Comparison of ENCODE assay signal across 8 cellular contexts in genomic region chr1:13749543-13750307, GRCh38. TPM values are rescaled to one million over a fixed set of nuclear protein-coding genes. Genes with fewer than 3 reads are reported as not detected.
A peak's percentile ranks its signal among the peaks of the same experiment; 100 is the strongest.
DNase-seq lines count a peak whose midpoint lies in the region; ATAC-seq and TF ChIP-seq lines count a peak whose summit lies in the region.

No MANE protein-coding gene starts in this region.

- intact Hi-C loops in PC-3 (cut with micrococcal nuclease) = loop anchor here (5.0 kb wide), 1 partner anchor 48 kb away; no protein-coding TSS in a partner anchor
- intact Hi-C loops in right cardiac atrium (cut with DNase I) = no loop called here
- intact Hi-C loops in gastrocnemius medialis (cut with DNase I; ENCODE audit: low total_unique reads) = loop anchor here (2.0 to 5.0 kb wide), 2 partner anchors 43 to 47 kb away; partner anchors contain the start of gene PRDM2

- TF ChIP-seq CTCF in PC-3 (conservative IDR thresholded peaks at IDR 0.05; ENCODE audit: low read depth, low read length) (no peak), gastrocnemius medialis (IDR thresholded peaks at IDR 0.05 in 4 of 5, conservative IDR thresholded peaks at IDR 0.05 in 1 of 5) (no peak)

- H3K9me2 ChIP-seq in PC-3 (replicated peaks; ENCODE audit: low read length) = no peaks in the 10 kb centered on the region

- in situ Hi-C loops in gastrocnemius medialis (cut with MboI; ENCODE audit: low sequenced_read_pairs in 4 of 4) = loop anchor here in 1 of 4 donors (10.0 kb wide), 1 partner anchor 55 kb away; no protein-coding TSS in a partner anchor

- peaks cover 13% of the 10 kb centered on the region for H3K36me3 Mint-ChIP-seq in activated naive CD8-positive, alpha-beta T cell treated with anti-CD3 and anti-CD28 coated beads, Interleukin-2, amount 10 ng/mL, durations not matched to agents 7 days and 5 days

- ATAC-seq in HG02973 (IDR thresholded peaks at IDR 0.05; ENCODE audit: unreplicated experiment) (peak; percentile 5), PC-3 (peak; percentile 50), right cardiac atrium (peak; percentile 61 to 62), gastrocnemius medialis (peak; percentile 46 to 69)
- peak; percentile 31 for ATAC-seq in activated naive CD8-positive, alpha-beta T cell treated with anti-CD3 and anti-CD28 coated beads, Interleukin-2, amount 10 ng/mL, durations not matched to agents 7 days and 5 days (ENCODE audit: low read depth)

- no peaks in the 10 kb centered on the region for H3K27me3 Mint-ChIP-seq in activated naive CD8-positive, alpha-beta T cell treated with anti-CD3 and anti-CD28 coated beads, Interleukin-2, amount 10 ng/mL, durations not matched to agents 7 days and 5 days

- H4K20me1 ChIP-seq in PC-3 (ENCODE audit: low read length) = peaks cover 39% of the 10 kb centered on the region

- no peaks in the 10 kb centered on the region for H3F3A ChIP-seq in PC-3 (ENCODE audit: low read length, unreplicated experiment)

- WGBS in right cardiac atrium = under 1% methylated on average over 81 of the region's 81 CpGs

- peak overlapping the region; percentile 87 for H3K27ac Mint-ChIP-seq in activated naive CD8-positive, alpha-beta T cell treated with anti-CD3 and anti-CD28 coated beads, Interleukin-2, amount 10 ng/mL, durations not matched to agents 7 days and 5 days

- POLR2A ChIA-PET in PC-3 (lab: Charles Lee; ENCODE audit: unreplicated experiment) = interaction anchor here (0.6 to 1.0 kb wide), 4 partner anchors 8 to 1133 kb away, joined by 4 to 21 read pairs (median 4); no protein-coding TSS in a partner anchor
- POLR2A ChIA-PET in activated naive CD8-positive, alpha-beta T cell treated with anti-CD3 and anti-CD28 coated beads, Interleukin-2, amount 10 ng/mL, durations not matched to agents 7 days and 5 days (lab: Charles Lee) = interaction anchor here (0.6 to 1.6 kb wide), 19 partner anchors 8 to 1340 kb away, joined by 3 to 88 read pairs (median 5); partner anchors contain the start of gene PRDM2

- BruUV-seq in PC-3 (replicated peaks; lab: Mats Ljungman, UMichigan) = no TSS peak

- H3K36me3 ChIP-seq in PC-3 (ENCODE audit: low read depth, low read length) (no peaks in the 10 kb centered on the region), gastrocnemius medialis (no peaks in the 10 kb centered on the region)

- peak overlapping the region; percentile 99 for H3K4me3 Mint-ChIP-seq in activated naive CD8-positive, alpha-beta T cell treated with anti-CD3 and anti-CD28 coated beads, Interleukin-2, amount 10 ng/mL, durations not matched to agents 7 days and 5 days

- CTCF ChIA-PET in PC-3 (lab: Charles Lee) = interaction anchor here (0.5 to 0.9 kb wide), 4 partner anchors 8 to 1551 kb away, joined by 3 to 6 read pairs (median 4); no protein-coding TSS in a partner anchor

- peaks cover 43% of the 10 kb centered on the region for H3K4me1 Mint-ChIP-seq in activated naive CD8-positive, alpha-beta T cell treated with anti-CD3 and anti-CD28 coated beads, Interleukin-2, amount 10 ng/mL, durations not matched to agents 7 days and 5 days

- peak overlapping the region; percentile 89 for H3K4me2 ChIP-seq in PC-3 (ENCODE audit: low read length)

- peaks cover 53% of the 10 kb centered on the region for H3K79me2 ChIP-seq in PC-3 (ENCODE audit: low read length)

- H3K9ac ChIP-seq in PC-3 (ENCODE audit: low read length) = peak overlapping the region; percentile 81

- no peak for TF ChIP-seq POLR2A in gastrocnemius medialis (IDR thresholded peaks at IDR 0.05)

- peaks cover 24% of the 10 kb centered on the region for H3K4me1 ChIP-seq in PC-3 (ENCODE audit: insufficient read depth, low read length)
- H3K4me1 ChIP-seq in right cardiac atrium (ENCODE audit: control insufficient read depth, insufficient read depth, low read length) = peaks cover 19% of the 10 kb centered on the region
- peaks cover 47 to 51% of the 10 kb centered on the region in 2 donors for H3K4me1 ChIP-seq in gastrocnemius medialis

- no peaks in the 10 kb centered on the region for H3K9me3 Mint-ChIP-seq in activated naive CD8-positive, alpha-beta T cell treated with anti-CD3 and anti-CD28 coated beads, Interleukin-2, amount 10 ng/mL, durations not matched to agents 7 days and 5 days

- H3K9me3 ChIP-seq in PC-3 (ENCODE audit: low read length) (no peaks in the 10 kb centered on the region), right cardiac atrium (ENCODE audit: control insufficient read depth, low read length) (no peaks in the 10 kb centered on the region), gastrocnemius medialis (no peaks in the 10 kb centered on the region)

- peak overlapping the region; percentile 47 for H3K27ac ChIP-seq in PC-3 (ENCODE audit: low read length)
- peak overlapping the region; percentile 98 for H3K27ac ChIP-seq in right cardiac atrium (ENCODE audit: low read length)
- peak overlapping the region; percentile 89 to 97 (median 90) for H3K27ac ChIP-seq in gastrocnemius medialis

- DNase-seq in NCI-H82 (lab: John Stamatoyannopoulos, UW) (peak; percentile 55), NCI-H82 treated with DMSO at 0.1 percent for 48 hours (lab: John Stamatoyannopoulos, UW; ENCODE audit: unreplicated experiment) (no peak), PC-3 (peak; percentile 19), right cardiac atrium (peak; percentile 67 to 84 (median 82)), gastrocnemius medialis (peak; percentile 6 to 49), inferior parietal cortex (ENCODE audit: extremely low spot score) (no peak)
- peak; percentile 73 for DNase-seq in activated naive CD8-positive, alpha-beta T cell treated with anti-CD3 and anti-CD28 coated beads, Interleukin-2, amount 10 ng/mL, durations not matched to agents 7 days and 5 days

- H3K27me3 ChIP-seq in PC-3 (ENCODE audit: low read length) = no peaks in the 10 kb centered on the region
- no peaks in the 10 kb centered on the region for H3K27me3 ChIP-seq in right cardiac atrium (ENCODE audit: control insufficient read depth, insufficient read depth)
- H3K27me3 ChIP-seq in gastrocnemius medialis = no peaks in the 10 kb centered on the region

- H2AFZ ChIP-seq in PC-3 (ENCODE audit: low read length) = no peak overlapping the region

- peak overlapping the region; percentile 68 for H3K4me3 ChIP-seq in PC-3 (ENCODE audit: low read length)
- H3K4me3 ChIP-seq in right cardiac atrium (ENCODE audit: low read length) = peak overlapping the region; percentile 98
- peak overlapping the region; percentile 63 to 94 (median 74) for H3K4me3 ChIP-seq in gastrocnemius medialis

RNA-seq across cellular contexts. Expression of gene PRDM2, which starts 49.7 kb away (rescaled TPM):
- 9.4 and 13.8 TPM in 2 replicates for total RNA-seq in PC-3 (2014; rRNA removed)
- 10 to 100 TPM; 75.2 to 79.8 TPM for total RNA-seq in activated naive CD8-positive, alpha-beta T cell treated with anti-CD3 and anti-CD28 coated beads, Interleukin-2, amount 10 ng/mL, durations not matched to agents 7 days and 5 days
- total RNA-seq in right cardiac atrium = 10 to 100 TPM; 37.2 to 45.9 (median 39.5) TPM
- 16.3 TPM for polyA plus RNA-seq in right cardiac atrium
- total RNA-seq in gastrocnemius medialis = 10 to 100 TPM; 24.1 to 38.3 (median 35.6) TPM

Comparison
In these comparisons a context has a peak if more than half of its experiments do, and no peak if none do; other contexts are left out.
1. DNase-seq: peak in NCI-H82 (single experiment), PC-3 (single experiment), activated naive CD8-positive, alpha-beta T cell treated with anti-CD3 and anti-CD28 coated beads, Interleukin-2, amount 10 ng/mL, durations not matched to agents 7 days and 5 days (single experiment), right cardiac atrium (3 of 3) and gastrocnemius medialis (2 of 2); none in NCI-H82 treated with DMSO at 0.1 percent for 48 hours (single experiment) and inferior parietal cortex (single experiment).
2. ATAC-seq: peak in every context shown above with its lines; median percentile 62 in right cardiac atrium; 58 in gastrocnemius medialis; 50 in PC-3; 31 in activated naive CD8-positive, alpha-beta T cell treated with anti-CD3 and anti-CD28 coated beads, Interleukin-2, amount 10 ng/mL, durations not matched to agents 7 days and 5 days; 5 in HG02973.
3. H3K27ac ChIP-seq: peak in every context shown above with its lines; median percentile 98 in right cardiac atrium; 90 in gastrocnemius medialis; 47 in PC-3.
4. intact Hi-C loops: an anchor here in PC-3 (5.0 kb wide) and gastrocnemius medialis (2.0 to 5.0 kb wide); none called in right cardiac atrium.
5. Peak in every context shown above with its lines, with median percentiles within 50 percentile points of each other: H3K4me3 ChIP-seq.